ENCODE assay signal across 19 cellular contexts in the genomic region with DNA sequence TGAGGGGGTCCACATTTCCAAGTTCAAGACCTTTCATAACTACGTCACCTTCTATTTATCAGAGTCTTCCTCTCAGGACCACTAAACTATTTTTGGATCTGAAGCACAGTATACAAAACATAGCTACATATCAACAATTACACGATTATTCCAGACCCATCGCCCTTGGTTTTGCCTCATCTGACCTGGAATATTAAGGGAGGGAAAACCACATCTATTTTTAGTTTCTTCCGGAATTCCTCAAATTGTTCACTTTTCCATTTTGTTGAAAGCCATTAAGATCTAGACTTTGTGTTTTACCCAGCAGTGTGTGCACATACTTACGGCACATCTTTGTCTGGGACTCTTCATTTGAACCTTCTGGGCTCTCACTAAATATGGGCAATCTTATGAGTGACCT. TPM values are rescaled to one million over a fixed set of nuclear protein-coding genes. Genes with fewer than 3 reads are reported as not detected.
"Had no signal": no experiment of that assay in that cellular context is flagged by ENCODE, and none has a peak within 500 bp of the region (broad histone marks: within the 10 kb centered on the region; RNA-seq: fewer than 3 reads in every experiment).

No MANE protein-coding gene starts in this region.

- DNase-seq: activated CD4-positive, alpha-beta T cell treated with anti-CD3 and anti-CD28 coated beads for 48 hours; activated T-cell treated with anti-CD3 and anti-CD28 coated beads for 4 hours; cerebellar nuclear complex; islet precursor cell; mucosa of descending colon; natural killer cell; nucleus accumbens; stimulated activated CD4-positive, alpha-beta T cell treated with anti-CD3 and anti-CD28 coated beads, Interleukin-2, amount 100 ng/mL, for 48 hours; stimulated activated CD8-positive, alpha-beta memory T cell treated with anti-CD3 and anti-CD28 coated beads, Interleukin-4, amount 100 ng/mL, for 48 hours had no signal

- H3K9me3 ChIP-seq: mucosa of descending colon had no signal

- H3K4me3 Mint-ChIP-seq: activated naive CD4-positive, alpha-beta T cell treated with anti-CD3 and anti-CD28 coated beads, Interleukin-2, amount 50 U/mL, for 24 hours; brain; natural killer cell; stimulated activated naive CD8-positive, alpha-beta T cell treated with anti-CD3 and anti-CD28 coated beads, Interleukin-15, Interleukin-2, amounts not matched to agents 100 ng/mL and 50 ng/mL, for 24 hours; T-helper 1 cell treated with Interleukin-12 subunit alpha and Interleukin-12 subunit beta and Interleukin-4 antibody, amounts not matched to agents 30 μg/mL and 1 μg/mL, for 36 hours; WTC11 had no signal

- ATAC-seq: esophagus mucosa, mucosa of descending colon, natural killer cell, sciatic nerve, WTC11 had no signal

- H3K4me3 ChIP-seq: mucosa of descending colon had no signal

- H3K27ac Mint-ChIP-seq: activated naive CD4-positive, alpha-beta T cell treated with anti-CD3 and anti-CD28 coated beads, Interleukin-2, amount 50 U/mL, for 24 hours; activated T-helper 2 cell treated with anti-CD3 and anti-CD28 coated beads, Interferon-gamma antibody, Interleukin-2, Interleukin-4, amounts not matched to agents 10 μg/mL and 5 μg/mL and 100 μg/mL, durations not matched to agents 14 hours and 24 hours and 36 hours; brain; natural killer cell; progenitor cell of endocrine pancreas; stimulated activated naive CD8-positive, alpha-beta T cell treated with anti-CD3 and anti-CD28 coated beads, Interleukin-15, Interleukin-2, amounts not matched to agents 100 ng/mL and 50 ng/mL, for 24 hours; T-helper 1 cell treated with Interleukin-12 subunit alpha and Interleukin-12 subunit beta and Interleukin-4 antibody, amounts not matched to agents 30 μg/mL and 1 μg/mL, for 36 hours; WTC11 had no signal

- H3K27me3 Mint-ChIP-seq: progenitor cell of endocrine pancreas had no signal

- H3K36me3 Mint-ChIP-seq: activated naive CD4-positive, alpha-beta T cell treated with anti-CD3 and anti-CD28 coated beads, Interleukin-2, amount 50 U/mL, for 24 hours; brain; natural killer cell; WTC11 had no signal

- H3K9me3 Mint-ChIP-seq: activated naive CD4-positive, alpha-beta T cell treated with anti-CD3 and anti-CD28 coated beads, Interleukin-2, amount 50 U/mL, for 24 hours; activated T-helper 2 cell treated with anti-CD3 and anti-CD28 coated beads, Interferon-gamma antibody, Interleukin-2, Interleukin-4, amounts not matched to agents 10 μg/mL and 5 μg/mL and 100 μg/mL, durations not matched to agents 14 hours and 24 hours and 36 hours; brain; natural killer cell; stimulated activated naive CD8-positive, alpha-beta T cell treated with anti-CD3 and anti-CD28 coated beads, Interleukin-15, Interleukin-2, amounts not matched to agents 100 ng/mL and 50 ng/mL, for 24 hours; T-helper 1 cell treated with Interleukin-12 subunit alpha and Interleukin-12 subunit beta and Interleukin-4 antibody, amounts not matched to agents 30 μg/mL and 1 μg/mL, for 36 hours; WTC11 had no signal

- H3K4me1 Mint-ChIP-seq: activated naive CD4-positive, alpha-beta T cell treated with anti-CD3 and anti-CD28 coated beads, Interleukin-2, amount 50 U/mL, for 24 hours; brain; natural killer cell had no signal

RNA-seq across cellular contexts. Expression of gene ADGRF5, which starts 12.0 kb away (rescaled TPM):
- total RNA-seq: activated CD8-positive, alpha-beta memory T cell treated with anti-CD3 and anti-CD28 coated beads for 36 hours; activated T-helper 2 cell treated with anti-CD3 and anti-CD28 coated beads, Interferon-gamma antibody, Interleukin-2, Interleukin-4, amounts not matched to agents 10 μg/mL and 5 μg/mL and 100 μg/mL, durations not matched to agents 14 hours and 24 hours and 36 hours; natural killer cell; progenitor cell of endocrine pancreas had no signal
